ENCODE assay signal across 8 cellular contexts in genomic region chr2:29113891-29114321, GRCh38. TPM values are rescaled to one million over a fixed set of nuclear protein-coding genes. Genes with fewer than 3 reads are reported as not detected.
DNase-seq lines count a peak whose midpoint lies in the region; ATAC-seq and TF ChIP-seq lines count a peak whose summit lies in the region.

No MANE protein-coding gene starts in this region.

- H3K27me3 ChIP-seq in colonic mucosa, result no peaks in the 10 kb centered on the region

- peak overlapping the region; percentile 82 to 97 (median 89) for H3K27ac Mint-ChIP-seq in nephron

- H3K4me3 Mint-ChIP-seq in nephron, result peak overlapping the region; percentile 87 to 96 (median 94)

- H3K4me3 ChIP-seq in colonic mucosa, result no peak overlapping the region

- intact Hi-C loops in colonic mucosa (cut with DNase I), result no loop called here

- ATAC-seq in GM19351 (IDR thresholded peaks at IDR 0.05; ENCODE audit: unreplicated experiment) (peak; percentile 30), HG02623 (IDR thresholded peaks at IDR 0.05; ENCODE audit: unreplicated experiment) (no peak)

- no peaks in the 10 kb centered on the region for H3K9me3 Mint-ChIP-seq in nephron

- DNase-seq in AG08396 (ENCODE audit: low spot score), result peak; percentile 48
- DNase-seq in OCI-M1 (lab: John Stamatoyannopoulos, UW), result peak; percentile 93
- peak; percentile 57 for DNase-seq in colonic mucosa
- no peak for DNase-seq in NK-92 (lab: John Stamatoyannopoulos, UW; ENCODE audit: unreplicated experiment)
- DNase-seq in DMS114 treated with DMSO at 0.1 percent for 48 hours (lab: John Stamatoyannopoulos, UW; ENCODE audit: unreplicated experiment), result no peak

- no peaks in the 10 kb centered on the region for H3K36me3 Mint-ChIP-seq in nephron (ENCODE audit: low read depth)

- no peak overlapping the region for H3K9ac ChIP-seq in colonic mucosa (ENCODE audit: low read depth in 2 of 2, low read length in 2 of 2)

- H3K27ac ChIP-seq in colonic mucosa, result no peak overlapping the region

- no peaks in the 10 kb centered on the region for H3K4me1 ChIP-seq in colonic mucosa

- H3K36me3 ChIP-seq in colonic mucosa, result no peaks in the 10 kb centered on the region

- no peaks in the 10 kb centered on the region for H3K9me3 ChIP-seq in colonic mucosa

- TF ChIP-seq CTCF in colonic mucosa (IDR thresholded peaks at IDR 0.05) (no peak), nephron (IDR thresholded peaks at IDR 0.05; ENCODE audit: unreplicated experiment in 3 of 3) (no peak)

- peaks cover 36% of the 10 kb centered on the region for H3K4me1 Mint-ChIP-seq in nephron

- H3K27me3 Mint-ChIP-seq in nephron (ENCODE audit: low read depth), result peaks cover 19% of the 10 kb centered on the region

RNA-seq across cellular contexts. Expression of gene CLIP4, which starts 1.3 kb away (rescaled TPM):
- total RNA-seq in colonic mucosa, result 1 to 10 TPM; 2.1 to 7.7 TPM

RNA-seq across cellular contexts. Expression of gene PCARE, which starts 39.6 kb away (rescaled TPM):
- not detected for total RNA-seq in colonic mucosa

Comparison
In these comparisons a context has a peak if more than half of its experiments do, and no peak if none do; other contexts are left out.
1. DNase-seq: peak in AG08396 (single experiment), OCI-M1 (single experiment) and colonic mucosa (single experiment); none in NK-92 (single experiment) and DMS114 treated with DMSO at 0.1 percent for 48 hours (single experiment).